23 cellular contexts compared by ENCODE assay signal in genomic region chr14:68625366-68626090, GRCh38.
DNase-seq lines count a peak whose midpoint lies in the region; ATAC-seq, FAIRE-seq and TF ChIP-seq lines count a peak whose summit lies in the region.
"Had no signal": no experiment of that assay in that cellular context is flagged by ENCODE, and none has a peak within 500 bp of the region (broad histone marks: within the 10 kb centered on the region; RNA-seq: fewer than 3 reads in every experiment).

No MANE protein-coding gene starts in this region.

- H3K27me3 Mint-ChIP-seq in MCF 10A (ENCODE audit: insufficient read depth, unreplicated experiment) (no peaks in the 10 kb centered on the region), progenitor cell of endocrine pancreas (no peaks in the 10 kb centered on the region), immature natural killer cell (ENCODE audit: low read depth in 3 of 3) (peaks cover 0 to 3% (median 3%) of the 10 kb centered on the region in 3 donors)
- H3K27me3 Mint-ChIP-seq: activated naive CD8-positive, alpha-beta T cell treated with anti-CD3 and anti-CD28 coated beads for 36 hours; activated T-helper 17 cell treated with anti-CD3 and anti-CD28 coated beads, Interleukin-2, amount 50 U/mL, for 72 hours; CD4-positive, CD25-positive, alpha-beta regulatory T cell; T-cell had no signal

- POLR2A ChIA-PET in MCF 10A (lab: Yijun Ruan, JAX) = interaction anchor here (1.0 kb wide), 1 partner anchor 21 kb away, joined by 3 read pairs; no protein-coding TSS in a partner anchor

- no peak overlapping the region for H3K4me3 Mint-ChIP-seq in MCF 10A (ENCODE audit: unreplicated experiment)
- H3K4me3 Mint-ChIP-seq in progenitor cell of endocrine pancreas (ENCODE audit: low read depth) = no peak overlapping the region
- H3K4me3 Mint-ChIP-seq in immature natural killer cell = no peak overlapping the region
- H3K4me3 Mint-ChIP-seq: activated naive CD8-positive, alpha-beta T cell treated with anti-CD3 and anti-CD28 coated beads for 36 hours; activated T-helper 17 cell treated with anti-CD3 and anti-CD28 coated beads, Interleukin-2, amount 50 U/mL, for 72 hours; CD4-positive, CD25-positive, alpha-beta regulatory T cell; T-cell had no signal

- intact Hi-C loops in breast epithelium (cut with DNase I; ENCODE audit: low total_unique reads) = no loop called here
- intact Hi-C loops in MCF 10A (cut with micrococcal nuclease) = no loop called here
- intact Hi-C loops in esophagus muscularis mucosa (cut with DNase I) = no loop called here

- H3K4me1 Mint-ChIP-seq in MCF 10A (ENCODE audit: insufficient read depth, unreplicated experiment) = no peaks in the 10 kb centered on the region
- peaks cover 46% of the 10 kb centered on the region for H3K4me1 Mint-ChIP-seq in progenitor cell of endocrine pancreas (ENCODE audit: low read depth)
- peaks cover 10 to 20% of the 10 kb centered on the region in 2 donors for H3K4me1 Mint-ChIP-seq in immature natural killer cell

- H3K27ac Mint-ChIP-seq in MCF 10A (ENCODE audit: low read depth, unreplicated experiment) (no peak overlapping the region), progenitor cell of endocrine pancreas (no peak overlapping the region), immature natural killer cell (no peak overlapping the region)
- H3K27ac Mint-ChIP-seq: activated naive CD8-positive, alpha-beta T cell treated with anti-CD3 and anti-CD28 coated beads for 36 hours; activated T-helper 17 cell treated with anti-CD3 and anti-CD28 coated beads, Interleukin-2, amount 50 U/mL, for 72 hours; T-cell had no signal

- H3K4me1 ChIP-seq in breast epithelium = peaks cover 0 to 5% of the 10 kb centered on the region in 2 donors
- H3K4me1 ChIP-seq in esophagus muscularis mucosa = peaks cover 33 to 62% (median 56%) of the 10 kb centered on the region in 4 donors

- no TSS peak for BruUV-seq in MCF 10A (replicated peaks; lab: Mats Ljungman, UMichigan)

- peaks cover 10% of the 10 kb centered on the region for H3K36me3 Mint-ChIP-seq in MCF 10A (ENCODE audit: insufficient read depth, unreplicated experiment)
- H3K36me3 Mint-ChIP-seq in progenitor cell of endocrine pancreas (ENCODE audit: insufficient read depth) = no peaks in the 10 kb centered on the region
- peaks cover 0 to 6% (median 5%) of the 10 kb centered on the region in 3 donors for H3K36me3 Mint-ChIP-seq in immature natural killer cell
- H3K36me3 Mint-ChIP-seq: activated naive CD8-positive, alpha-beta T cell treated with anti-CD3 and anti-CD28 coated beads for 36 hours; CD4-positive, CD25-positive, alpha-beta regulatory T cell had no signal

- H3K36me3 ChIP-seq in breast epithelium (no peaks in the 10 kb centered on the region), esophagus muscularis mucosa (no peaks in the 10 kb centered on the region)
- H3K36me3 ChIP-seq: Peyer's patch, prostate gland, SJSA1, stomach, upper lobe of left lung had no signal

- no peak for ATAC-seq in GM19324 (IDR thresholded peaks at IDR 0.05; ENCODE audit: low FRiP score, unreplicated experiment)
- ATAC-seq: activated T-helper 17 cell treated with anti-CD3 and anti-CD28 coated beads, Interleukin-2, amount 50 U/mL, for 72 hours; T-cell had no signal

- H3K4me3 ChIP-seq in breast epithelium (no peak overlapping the region), esophagus muscularis mucosa (no peak overlapping the region)
- H3K4me3 ChIP-seq: Peyer's patch, prostate gland, SJSA1, stomach, upper lobe of left lung had no signal

- H3K27ac ChIP-seq in breast epithelium (peak overlapping the region; percentile 94 to 95), esophagus muscularis mucosa (replicated peaks in 1 of 4) (no peak overlapping the region)
- H3K27ac ChIP-seq: prostate gland, SJSA1 had no signal

- no peak for TF ChIP-seq EP300 in esophagus muscularis mucosa (IDR thresholded peaks at IDR 0.05)

- FAIRE-seq in urothelium cell line (lab: Jason Lieb, UNC) = peak; percentile 77

- 98% methylated on average over 6 of the region's 7 CpGs for WGBS in esophagus muscularis mucosa

- no peak for TF ChIP-seq POLR2A in breast epithelium (IDR thresholded peaks at IDR 0.05)
- TF ChIP-seq POLR2A in esophagus muscularis mucosa (IDR thresholded peaks at IDR 0.05; ENCODE audit: low read depth) = no peak

- DNase-seq in breast epithelium (ENCODE audit: low spot score in 2 of 2) = peak in 1 of 2 donors; percentile 9
- no peak for DNase-seq in MCF 10A (ENCODE audit: unreplicated experiment)
- peak; percentile 31 for DNase-seq in esophagus muscularis mucosa (ENCODE audit: extremely low spot score)
- peak; percentile 0 for DNase-seq in progenitor cell of endocrine pancreas (ENCODE audit: low spot score, unreplicated experiment)
- no peak for DNase-seq in urothelium cell line (ENCODE audit: low spot score)
- DNase-seq in immature natural killer cell = no peak
- no peak for DNase-seq in SK-N-DZ (ENCODE audit: low spot score)
- DNase-seq: activated CD4-positive, alpha-beta T cell treated with anti-CD3 and anti-CD28 coated beads, Interleukin-2, amount 50 U/mL, for 4 hours; activated CD8-positive, alpha-beta memory T cell treated with anti-CD3 and anti-CD28 coated beads, Interleukin-2, amount 50 U/mL, for 4 hours; activated naive CD8-positive, alpha-beta T cell treated with anti-CD3 and anti-CD28 coated beads for 36 hours; CD4-positive, CD25-positive, alpha-beta regulatory T cell; cerebellar nuclear complex; NCI-H1436; NCI-H2107; NCI-H748 treated with DMSO at 0.1 percent for 48 hours; Peyer's patch; stomach; T-cell; upper lobe of left lung had no signal

- no peaks in the 10 kb centered on the region for H3K27me3 ChIP-seq in breast epithelium
- H3K27me3 ChIP-seq in esophagus muscularis mucosa = no peaks in the 10 kb centered on the region
- H3K27me3 ChIP-seq: Peyer's patch, SJSA1, stomach, upper lobe of left lung had no signal

- TF ChIP-seq CTCF in breast epithelium (IDR thresholded peaks at IDR 0.05) (no peak), MCF 10A (IDR thresholded peaks at IDR 0.05; ENCODE audit: unreplicated experiment) (no peak), esophagus muscularis mucosa (IDR thresholded peaks at IDR 0.05) (no peak), progenitor cell of endocrine pancreas (IDR thresholded peaks at IDR 0.05; ENCODE audit: unreplicated experiment) (no peak)

- no peaks in the 10 kb centered on the region for H3K9me3 ChIP-seq in breast epithelium
- no peaks in the 10 kb centered on the region for H3K9me3 ChIP-seq in esophagus muscularis mucosa
- H3K9me3 ChIP-seq: Peyer's patch, prostate gland, SJSA1, stomach, upper lobe of left lung had no signal

- CTCF ChIA-PET in MCF 10A (lab: Yijun Ruan, JAX) = interaction anchor here (1.2 kb wide), 1 partner anchor 52 kb away, joined by 3 read pairs; no protein-coding TSS in a partner anchor

- H3K9me3 Mint-ChIP-seq in MCF 10A (ENCODE audit: unreplicated experiment) (peaks cover 18% of the 10 kb centered on the region), progenitor cell of endocrine pancreas (ENCODE audit: low read depth) (peaks cover 5% of the 10 kb centered on the region), immature natural killer cell (no peaks in the 10 kb centered on the region)
- H3K9me3 Mint-ChIP-seq: T-cell had no signal

Comparison
In these comparisons a context has a peak if more than half of its experiments do, and no peak if none do; other contexts are left out.
1. DNase-seq: peak in esophagus muscularis mucosa (single experiment) and progenitor cell of endocrine pancreas (single experiment); none in MCF 10A (single experiment), urothelium cell line (single experiment), immature natural killer cell (0 of 3) and SK-N-DZ (single experiment).
2. H3K27ac ChIP-seq: peak in breast epithelium (2 of 2); none in esophagus muscularis mucosa (0 of 4).